10 cellular contexts compared by ENCODE assay signal in the genomic region with DNA sequence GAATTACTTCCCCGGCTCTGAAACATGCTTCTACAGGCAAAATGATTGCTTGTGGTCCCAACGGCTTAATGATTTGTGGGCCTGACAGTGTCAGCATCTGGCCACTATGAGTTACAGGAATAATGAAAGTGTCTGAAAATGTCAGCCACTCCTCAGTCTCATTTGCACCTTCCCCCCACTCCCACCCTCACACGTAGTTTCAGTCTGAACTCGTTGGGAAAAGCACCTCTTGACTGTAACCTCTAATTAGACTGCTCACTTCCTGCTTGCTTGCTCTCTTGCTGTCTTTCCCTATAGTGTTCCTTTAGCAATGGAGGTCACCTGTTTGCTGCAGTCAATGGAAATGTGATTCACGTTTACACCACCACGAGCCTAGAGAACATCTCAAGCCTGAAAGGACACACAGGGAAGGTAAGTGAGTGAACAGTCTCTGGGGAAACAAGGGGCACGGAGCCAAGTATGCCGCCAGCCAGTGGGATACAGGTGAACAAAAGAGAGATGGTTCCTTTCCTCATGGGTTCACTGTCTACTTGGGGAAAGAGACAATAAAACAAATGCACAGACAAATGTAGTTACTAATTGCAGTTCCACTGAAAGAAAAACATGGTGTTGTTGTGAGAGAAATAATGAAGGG. TPM values are rescaled to one million over a fixed set of nuclear protein-coding genes. Genes with fewer than 3 reads are reported as not detected.
DNase-seq lines count a peak whose midpoint lies in the region; ATAC-seq and TF ChIP-seq lines count a peak whose summit lies in the region.
"Had no signal": no experiment of that assay in that cellular context is flagged by ENCODE, and none has a peak within 500 bp of the region (broad histone marks: within the 10 kb centered on the region; RNA-seq: fewer than 3 reads in every experiment).

No MANE protein-coding gene starts in this region.

- no peak overlapping the region for H3K27ac ChIP-seq in neural progenitor cell

- ATAC-seq in GM18498 (IDR thresholded peaks at IDR 0.05; ENCODE audit: unreplicated experiment) (peak; percentile 66), GM21723 (IDR thresholded peaks at IDR 0.05; ENCODE audit: unreplicated experiment) (peak; percentile 57), esophagus mucosa (peak; percentile 60), HG03025 (IDR thresholded peaks at IDR 0.05; ENCODE audit: low FRiP score, unreplicated experiment) (no peak)

- H4K20me1 ChIP-seq in neural progenitor cell (ENCODE audit: low read depth), result no peaks in the 10 kb centered on the region

- H3K9me3 ChIP-seq in neural progenitor cell (ENCODE audit: low read depth) (no peaks in the 10 kb centered on the region), MG63 (peaks cover 4% of the 10 kb centered on the region)

- no peak for TF ChIP-seq CTCF in neural progenitor cell (IDR thresholded peaks at IDR 0.05)

- H3K4me2 ChIP-seq in neural progenitor cell, result no peak overlapping the region

- peaks cover 8% of the 10 kb centered on the region for H3K9me3 Mint-ChIP-seq in neural progenitor cell

- no peak overlapping the region for H2AFZ ChIP-seq in neural progenitor cell (replicated peaks)

- H3K4me1 ChIP-seq in neural progenitor cell, result no peaks in the 10 kb centered on the region

- H3K36me3 ChIP-seq in neural progenitor cell (no peaks in the 10 kb centered on the region), MG63 (no peaks in the 10 kb centered on the region)

- H3K36me3 Mint-ChIP-seq in neural progenitor cell, result peaks cover under 1% of the 10 kb centered on the region

- H3K27me3 Mint-ChIP-seq in neural progenitor cell (ENCODE audit: insufficient read depth, low read depth), result no peaks in the 10 kb centered on the region

- no peak overlapping the region for H3K4me3 Mint-ChIP-seq in neural progenitor cell

- H3K4me3 ChIP-seq in neural progenitor cell (no peak overlapping the region), MG63 (no peak overlapping the region)

- H3K9ac ChIP-seq in neural progenitor cell, result no peak overlapping the region

- no peaks in the 10 kb centered on the region for H3F3A ChIP-seq in neural progenitor cell (ENCODE audit: low read depth)

- H3K27ac Mint-ChIP-seq in neural progenitor cell, result no peak overlapping the region

- peak; percentile 84 to 93 (median 85) for DNase-seq in NCI-H1417 (lab: John Stamatoyannopoulos, UW)
- no peak for DNase-seq in SK-N-DZ (ENCODE audit: low spot score)
- no peak for DNase-seq in neural progenitor cell (ENCODE audit: low spot score)
- no peak for DNase-seq in MG63
- DNase-seq: activated gamma-delta T cell, DND-41 had no signal

- no peaks in the 10 kb centered on the region for H3K79me2 ChIP-seq in neural progenitor cell (ENCODE audit: low read depth)

- H3K27me3 ChIP-seq in neural progenitor cell, result peaks cover 7% of the 10 kb centered on the region
- no peaks in the 10 kb centered on the region for H3K27me3 ChIP-seq in MG63

- no peaks in the 10 kb centered on the region for H3K4me1 Mint-ChIP-seq in neural progenitor cell

RNA-seq across cellular contexts. Expression of gene CFAP57, which starts 27.1 kb away (rescaled TPM):
- total RNA-seq in esophagus mucosa (0.12 TPM), neural progenitor cell (ENCODE audit: low replicate concordance) (0.40 and 0.97 TPM in 2 replicates)
- polyA plus RNA-seq in SK-N-DZ (2014; cell fraction: cytosol; rRNA removed), result 0.08 and 0.32 TPM in 2 replicates
- 0.61 TPM in 1 of 2 replicates, not detected in the other for polyA plus RNA-seq in SK-N-DZ (2014; cell fraction: nucleus; rRNA removed)
- 0.56 and 1.5 TPM in 2 replicates for total RNA-seq in MG63 (2014; rRNA removed; shearing (Covaris generic); ENCODE audit: low replicate concordance)

RNA-seq across cellular contexts. Expression of gene EBNA1BP2, which starts 27.1 kb away (rescaled TPM):
- total RNA-seq in esophagus mucosa (48.7 TPM), neural progenitor cell (ENCODE audit: low replicate concordance) (43.2 and 71.6 TPM in 2 replicates)
- polyA plus RNA-seq in SK-N-DZ (2014; cell fraction: cytosol; rRNA removed), result 109 and 124 TPM in 2 replicates
- polyA plus RNA-seq in SK-N-DZ (2014; cell fraction: nucleus; rRNA removed), result 68.3 and 91.8 TPM in 2 replicates
- total RNA-seq in MG63 (2014; rRNA removed; shearing (Covaris generic); ENCODE audit: low replicate concordance), result 339 and 360 TPM in 2 replicates

Comparison
In these comparisons a context has a peak if more than half of its experiments do, and no peak if none do; other contexts are left out.
1. DNase-seq: peak in NCI-H1417 (3 of 3); none in SK-N-DZ (single experiment), neural progenitor cell (single experiment) and MG63 (single experiment).